1 cellular context compared by ENCODE assay signal in the genomic region with DNA sequence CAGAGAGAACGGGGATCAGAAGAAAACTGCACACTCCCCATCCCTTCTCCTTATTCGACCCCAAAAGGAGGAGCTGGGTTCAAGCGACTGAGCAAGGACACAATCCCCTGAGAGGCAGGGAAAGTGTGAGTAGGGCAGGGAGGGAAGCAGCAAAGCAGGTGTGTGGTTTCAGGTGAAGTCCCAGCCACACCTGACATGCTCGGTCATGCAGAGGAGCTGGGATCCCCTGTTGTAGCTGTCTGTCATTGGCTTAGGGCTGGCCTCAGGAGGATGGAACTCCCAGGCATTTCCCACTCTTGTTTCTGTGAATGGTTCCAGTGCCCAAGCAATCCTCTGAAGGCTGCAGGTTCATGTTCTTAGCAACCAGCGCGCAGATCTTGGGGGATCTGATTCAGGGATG.
TF ChIP-seq lines count a peak whose summit lies in the region.

No MANE protein-coding gene starts in this region.

TF ChIP-seq in HepG2, 621 proteins besides CTCF, POLR2A, EP300 and RAD21 (continued from another document):
- TF ChIP-seq ZFP82 (CRISPR knock-in tag; IDR thresholded peaks at IDR 0.05; ENCODE audit: borderline replicate concordance) (no peak), ARID2 (CRISPR knock-in tag; IDR thresholded peaks at IDR 0.05; ENCODE audit: borderline replicate concordance) (no peak), ATRX (CRISPR knock-in tag; IDR thresholded peaks at IDR 0.05; ENCODE audit: borderline replicate concordance) (no peak), ZNF549 (CRISPR knock-in tag; IDR thresholded peaks at IDR 0.05) (no peak)
